9 cellular contexts compared by ENCODE assay signal in the genomic region with DNA sequence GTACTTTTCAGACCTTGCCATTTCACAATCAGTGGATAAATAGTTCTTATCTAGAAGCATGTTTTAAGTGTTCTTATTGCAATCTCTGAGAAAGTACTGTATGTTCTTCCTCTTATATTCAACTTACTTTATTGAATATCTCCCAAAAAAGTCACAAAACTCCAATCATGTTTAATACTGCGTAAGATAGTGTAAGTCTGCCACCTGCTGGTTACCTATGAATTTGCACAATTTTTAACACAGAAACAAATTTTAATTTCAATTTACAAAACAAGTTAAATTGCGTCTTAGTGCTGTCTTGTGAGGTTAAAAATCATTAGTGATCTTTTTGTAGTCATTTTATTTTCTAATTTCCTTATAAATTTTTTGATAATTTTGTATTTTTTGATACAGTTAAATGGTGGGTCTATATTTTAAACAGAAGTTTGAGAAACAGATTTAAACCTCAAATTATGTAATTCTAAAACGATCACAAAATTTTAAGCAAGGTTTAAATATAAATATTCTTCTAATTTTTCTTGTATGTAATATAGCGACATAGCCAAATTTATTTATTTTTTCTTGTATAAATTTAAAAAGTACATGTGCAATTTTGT.
DNase-seq lines count a peak whose midpoint lies in the region; FAIRE-seq and TF ChIP-seq lines count a peak whose summit lies in the region.
"Had no signal": no experiment of that assay in that cellular context is flagged by ENCODE, and none has a peak within 500 bp of the region (broad histone marks: within the 10 kb centered on the region; RNA-seq: fewer than 3 reads in every experiment).

No MANE protein-coding gene starts in this region.

- no peaks in the 10 kb centered on the region for H3K4me1 ChIP-seq in A673 (ENCODE audit: insufficient read depth, low read length, poor library complexity, severe bottlenecking)
- H3K4me1 ChIP-seq in spleen: peaks cover 0 to 6% (median 0%) of the 10 kb centered on the region in 6 donors
- H3K4me1 ChIP-seq in neuronal stem cell (ENCODE audit: control insufficient read depth in 2 of 2, insufficient read depth in 1 of 2, low read depth in 1 of 2, low read length in 2 of 2): no peaks in the 10 kb centered on the region

- H2BK5ac ChIP-seq in neuronal stem cell (ENCODE audit: low read length): no peak overlapping the region

- FAIRE-seq in RCC 7860 (lab: Jason Lieb, UNC): no peak

- H3K14ac ChIP-seq in neuronal stem cell (ENCODE audit: low read length): no peak overlapping the region

- H3K18ac ChIP-seq in neuronal stem cell (ENCODE audit: low read length): no peak overlapping the region

- H3K79me1 ChIP-seq in neuronal stem cell (ENCODE audit: low read depth, low read length): no peaks in the 10 kb centered on the region

- peaks cover 3% of the 10 kb centered on the region for H3K9me3 Mint-ChIP-seq in activated CD4-positive, alpha-beta memory T cell treated with anti-CD3 and anti-CD28 coated beads for 36 hours
- H3K9me3 Mint-ChIP-seq: stimulated activated naive CD8-positive, alpha-beta T cell treated with anti-CD3 and anti-CD28 coated beads, Interleukin-15, Interleukin-2, amounts not matched to agents 100 ng/mL and 50 ng/mL, for 24 hours had no signal

- no peak overlapping the region for H2AK5ac ChIP-seq in neuronal stem cell (ENCODE audit: low read depth, low read length)

- no peak overlapping the region for H2BK12ac ChIP-seq in neuronal stem cell (ENCODE audit: low read length)

- POLR2A ChIA-PET in A673 (lab: Charles Lee; ENCODE audit: low non-redundant PET): no interaction called here
- POLR2A ChIA-PET in activated CD4-positive, alpha-beta memory T cell treated with anti-CD3 and anti-CD28 coated beads for 36 hours (lab: Charles Lee): no interaction called here

- no peak overlapping the region for H2BK15ac ChIP-seq in neuronal stem cell (ENCODE audit: low read length)

- H3K27me3 ChIP-seq in A673 (replicated peaks; ENCODE audit: insufficient read depth, low read depth, low read length, poor library complexity) (peaks cover 8% of the 10 kb centered on the region), spleen (replicated peaks in 1 of 7) (no peaks in the 10 kb centered on the region), neuronal stem cell (ENCODE audit: control insufficient read depth in 3 of 3, insufficient read depth in 3 of 3, low read depth in 1 of 3, low read length in 3 of 3) (no peaks in the 10 kb centered on the region)

- no TSS peak for BruUV-seq in A673 (replicated peaks; lab: Mats Ljungman, UMichigan)

- WGBS in spleen, 5 donors: 27 to 36% (median 29%) methylated on average over 4 of the region's 4 CpGs
- WGBS in neuronal stem cell (ENCODE audit: extremely low coverage in 2 of 2, insufficient read length in 2 of 2, insufficient replicate concordance in 1 of 2), 2 donors: no CpG with 5 or more reads among the region's 4 CpGs

- CTCF ChIA-PET in A673 (lab: Charles Lee): no interaction called here
- CTCF ChIA-PET in activated CD4-positive, alpha-beta memory T cell treated with anti-CD3 and anti-CD28 coated beads for 36 hours (lab: Charles Lee): interaction anchor here (0.7 to 1.0 kb wide), 2 partner anchors 188 to 668 kb away, joined by 3 read pairs; no protein-coding TSS in a partner anchor

- H3K36me3 Mint-ChIP-seq in activated CD4-positive, alpha-beta memory T cell treated with anti-CD3 and anti-CD28 coated beads for 36 hours: peaks cover 6% of the 10 kb centered on the region

- H3K9me3 ChIP-seq in A673 (ENCODE audit: low read depth, low read length, poor library complexity, severe bottlenecking) (no peaks in the 10 kb centered on the region), spleen (peaks cover 0 to 5% (median 0%) of the 10 kb centered on the region in 8 donors), neuronal stem cell (replicated peaks in 1 of 2; ENCODE audit: control insufficient read depth in 2 of 2, insufficient read depth in 1 of 2, low read depth in 1 of 2, low read length in 2 of 2) (peaks cover 0 to 5% of the 10 kb centered on the region in 2 donors)

- H3K4me2 ChIP-seq in neuronal stem cell (ENCODE audit: insufficient read depth, low read length, poor library complexity, severe bottlenecking): no peak overlapping the region

- H3K9ac ChIP-seq in neuronal stem cell (ENCODE audit: low read depth, low read length, poor library complexity): no peak overlapping the region

- H3K4me1 Mint-ChIP-seq in activated CD4-positive, alpha-beta memory T cell treated with anti-CD3 and anti-CD28 coated beads for 36 hours (ENCODE audit: low read depth): peaks cover 13% of the 10 kb centered on the region

- DNase-seq in A673 (ENCODE audit: low spot score) (peak; percentile 35), RCC 7860 (ENCODE audit: low spot score) (peak; percentile 19), fibroblast of pulmonary artery (ENCODE audit: low read depth) (peak; percentile 48), spleen (no peak), NCI-H2107 treated with DMSO at 0.1 percent for 48 hours (lab: John Stamatoyannopoulos, UW; ENCODE audit: unreplicated experiment) (no peak), neuronal stem cell (ENCODE audit: low spot score) (no peak)
- no peak for DNase-seq in activated CD4-positive, alpha-beta memory T cell treated with anti-CD3 and anti-CD28 coated beads for 36 hours

- no peak overlapping the region for H3K27ac Mint-ChIP-seq in activated CD4-positive, alpha-beta memory T cell treated with anti-CD3 and anti-CD28 coated beads for 36 hours
- H3K27ac Mint-ChIP-seq: stimulated activated naive CD8-positive, alpha-beta T cell treated with anti-CD3 and anti-CD28 coated beads, Interleukin-15, Interleukin-2, amounts not matched to agents 100 ng/mL and 50 ng/mL, for 24 hours had no signal

- TF ChIP-seq POLR2A in spleen (IDR thresholded peaks at IDR 0.05): no peak

- H4K91ac ChIP-seq in neuronal stem cell (ENCODE audit: low read depth, low read length, poor library complexity): no peak overlapping the region

- no peak overlapping the region for H2AFZ ChIP-seq in neuronal stem cell (ENCODE audit: low read length)

- H3K4ac ChIP-seq in neuronal stem cell (ENCODE audit: low read length): no peak overlapping the region

- H3K27me3 Mint-ChIP-seq in activated CD4-positive, alpha-beta memory T cell treated with anti-CD3 and anti-CD28 coated beads for 36 hours: no peaks in the 10 kb centered on the region
- H3K27me3 Mint-ChIP-seq: stimulated activated naive CD8-positive, alpha-beta T cell treated with anti-CD3 and anti-CD28 coated beads, Interleukin-15, Interleukin-2, amounts not matched to agents 100 ng/mL and 50 ng/mL, for 24 hours had no signal

- intact Hi-C loops in A673 (cut with micrococcal nuclease; ENCODE audit: unreplicated experiment): loop anchor here (5.0 kb wide), 1 partner anchor 187 kb away; no protein-coding TSS in a partner anchor
- intact Hi-C loops in spleen (cut with DNase I; ENCODE audit: low total_unique reads): no loop called here
- intact Hi-C loops in activated CD4-positive, alpha-beta memory T cell treated with anti-CD3 and anti-CD28 coated beads for 36 hours (cut with micrococcal nuclease): loop anchor here (2.0 kb wide), 1 partner anchor 425 kb away; no protein-coding TSS in a partner anchor

- no peak overlapping the region for H3K23ac ChIP-seq in neuronal stem cell (ENCODE audit: low read depth, low read length, poor library complexity)

- no peak overlapping the region for H2BK120ac ChIP-seq in neuronal stem cell (ENCODE audit: low read depth, low read length)

- H3K36me3 ChIP-seq in A673 (ENCODE audit: insufficient read depth, low read length, poor library complexity, severe bottlenecking) (no peaks in the 10 kb centered on the region), spleen (no peaks in the 10 kb centered on the region), neuronal stem cell (replicated peaks in 1 of 2; ENCODE audit: control insufficient read depth in 2 of 2, insufficient read depth in 2 of 2, low read length in 2 of 2) (no peaks in the 10 kb centered on the region)

- H4K8ac ChIP-seq in neuronal stem cell (ENCODE audit: low read depth, low read length): no peak overlapping the region

- no peak overlapping the region for H3K27ac ChIP-seq in A673 (ENCODE audit: low read depth, low read length, poor library complexity, severe bottlenecking)
- no peak overlapping the region for H3K27ac ChIP-seq in spleen
- no peak overlapping the region for H3K27ac ChIP-seq in neuronal stem cell (replicated peaks; ENCODE audit: low read length)

- no peak overlapping the region for H3K4me3 ChIP-seq in A673 (ENCODE audit: low read depth, low read length, poor library complexity, severe bottlenecking)
- no peak overlapping the region for H3K4me3 ChIP-seq in fibroblast of pulmonary artery (replicated peaks; ENCODE audit: low read depth, low read length)
- no peak overlapping the region for H3K4me3 ChIP-seq in spleen
- no peak overlapping the region for H3K4me3 ChIP-seq in neuronal stem cell (ENCODE audit: low read length in 2 of 2)

- no peak overlapping the region for H3K4me3 Mint-ChIP-seq in activated CD4-positive, alpha-beta memory T cell treated with anti-CD3 and anti-CD28 coated beads for 36 hours
- H3K4me3 Mint-ChIP-seq: stimulated activated naive CD8-positive, alpha-beta T cell treated with anti-CD3 and anti-CD28 coated beads, Interleukin-15, Interleukin-2, amounts not matched to agents 100 ng/mL and 50 ng/mL, for 24 hours had no signal

- TF ChIP-seq CTCF in A673 (conservative IDR thresholded peaks at IDR 0.05; ENCODE audit: low read depth, low read length) (peak; percentile 81), GM12873 (IDR thresholded peaks at IDR 0.05; ENCODE audit: insufficient read depth, low read depth, low read length, missing control alignments) (peak; percentile 58), fibroblast of pulmonary artery (IDR thresholded peaks at IDR 0.05; ENCODE audit: low read length, missing control alignments) (peak; percentile 65), spleen (IDR thresholded peaks at IDR 0.05 in 8 of 11, conservative IDR thresholded peaks at IDR 0.05 in 3 of 11) (peak in 10 of 11 experiments; percentile 25 to 70 (median 58))

Comparison
In these comparisons a context has a peak if more than half of its experiments do, and no peak if none do; other contexts are left out.
1. DNase-seq: peak in A673 (single experiment), RCC 7860 (single experiment) and fibroblast of pulmonary artery (single experiment); none in spleen (single experiment), NCI-H2107 treated with DMSO at 0.1 percent for 48 hours (single experiment), activated CD4-positive, alpha-beta memory T cell treated with anti-CD3 and anti-CD28 coated beads for 36 hours (single experiment) and neuronal stem cell (single experiment).
2. Peak in every context shown above with its lines, with median percentiles within 50 percentile points of each other: CTCF ChIP-seq.